ENCODE assay signal across 18 cellular contexts in genomic region chr10:71250405-71250804, GRCh38. TPM values are rescaled to one million over a fixed set of nuclear protein-coding genes. Genes with fewer than 3 reads are reported as not detected.
"Had no signal": no experiment of that assay in that cellular context is flagged by ENCODE, and none has a peak within 500 bp of the region (broad histone marks: within the 10 kb centered on the region; RNA-seq: fewer than 3 reads in every experiment).

No MANE protein-coding gene starts in this region.

- H3K36me3 ChIP-seq: right lobe of liver, thyroid gland had no signal

- H3K9me3 Mint-ChIP-seq: activated T-helper 2 cell treated with anti-CD3 and anti-CD28 coated beads, Interferon-gamma antibody, Interleukin-2, Interleukin-4, amounts not matched to agents 10 μg/mL and 5 μg/mL and 100 μg/mL, durations not matched to agents 14 hours and 24 hours and 36 hours; dendritic cell treated with granulocyte-macrophage colony-stimulating factor and Interleukin-4, amounts not matched to agents 40 ng/mL and 50 ng/mL, for 4 days; effector memory CD8-positive, alpha-beta T cell; naive B cell; stimulated activated naive CD8-positive, alpha-beta T cell treated with anti-CD3 and anti-CD28 coated beads, Interleukin-15, Interleukin-2, amounts not matched to agents 100 ng/mL and 50 ng/mL, for 24 hours had no signal

- H3K9me3 ChIP-seq: right lobe of liver, thyroid gland had no signal

- H3K4me1 Mint-ChIP-seq: naive B cell, T-helper 17 cell had no signal

- H3K4me3 Mint-ChIP-seq: activated CD8-positive, alpha-beta T cell treated with anti-CD3 and anti-CD28 coated beads, Interleukin-2, amount 10 ng/mL, durations not matched to agents 7 days and 5 days; dendritic cell treated with granulocyte-macrophage colony-stimulating factor and Interleukin-4, amounts not matched to agents 40 ng/mL and 50 ng/mL, for 4 days; effector memory CD8-positive, alpha-beta T cell; naive B cell; stimulated activated naive CD8-positive, alpha-beta T cell treated with anti-CD3 and anti-CD28 coated beads, Interleukin-15, Interleukin-2, amounts not matched to agents 100 ng/mL and 50 ng/mL, for 24 hours; T-helper 17 cell; WTC11 had no signal

- H3K4me3 ChIP-seq: lung, right lobe of liver, thyroid gland had no signal

- H3K27me3 ChIP-seq: right lobe of liver, thyroid gland had no signal

- H3K36me3 Mint-ChIP-seq: naive B cell had no signal

- DNase-seq: activated CD4-positive, alpha-beta T cell treated with anti-CD3 and anti-CD28 coated beads for 48 hours; activated CD8-positive, alpha-beta T cell treated with anti-CD3 and anti-CD28 coated beads, Interleukin-2, amount 10 ng/mL, durations not matched to agents 7 days and 5 days; activated naive CD4-positive, alpha-beta T cell treated with anti-CD3 and anti-CD28 coated beads, Interleukin-2, amount 50 U/mL, for 16 hours; effector memory CD8-positive, alpha-beta T cell; hypothalamus; left cardiac atrium; naive B cell; stimulated activated CD4-positive, alpha-beta T cell treated with anti-CD3 and anti-CD28 coated beads, Interleukin-2, amount 100 ng/mL, for 24 hours; T-helper 17 cell; thyroid gland had no signal

- H3K27ac Mint-ChIP-seq: activated CD8-positive, alpha-beta T cell treated with anti-CD3 and anti-CD28 coated beads, Interleukin-2, amount 10 ng/mL, durations not matched to agents 7 days and 5 days; activated T-helper 2 cell treated with anti-CD3 and anti-CD28 coated beads, Interferon-gamma antibody, Interleukin-2, Interleukin-4, amounts not matched to agents 10 μg/mL and 5 μg/mL and 100 μg/mL, durations not matched to agents 14 hours and 24 hours and 36 hours; dendritic cell treated with granulocyte-macrophage colony-stimulating factor and Interleukin-4, amounts not matched to agents 40 ng/mL and 50 ng/mL, for 4 days; effector memory CD8-positive, alpha-beta T cell; naive B cell; progenitor cell of endocrine pancreas; stimulated activated naive CD8-positive, alpha-beta T cell treated with anti-CD3 and anti-CD28 coated beads, Interleukin-15, Interleukin-2, amounts not matched to agents 100 ng/mL and 50 ng/mL, for 24 hours; T-helper 17 cell; WTC11 had no signal

- H3K27ac ChIP-seq: epithelial cell of prostate, right lobe of liver, thyroid gland had no signal

- ATAC-seq: activated CD8-positive, alpha-beta T cell treated with anti-CD3 and anti-CD28 coated beads, Interleukin-2, amount 10 ng/mL, durations not matched to agents 7 days and 5 days; effector memory CD8-positive, alpha-beta T cell; left cardiac atrium; right lobe of liver; T-helper 17 cell; WTC11 had no signal

- H3K27me3 Mint-ChIP-seq: stimulated activated naive CD8-positive, alpha-beta T cell treated with anti-CD3 and anti-CD28 coated beads, Interleukin-15, Interleukin-2, amounts not matched to agents 100 ng/mL and 50 ng/mL, for 24 hours had no signal

RNA-seq across cellular contexts. Expression of gene UNC5B, which starts 38.0 kb away (rescaled TPM):
- total RNA-seq: activated T-helper 2 cell treated with anti-CD3 and anti-CD28 coated beads, Interferon-gamma antibody, Interleukin-2, Interleukin-4, amounts not matched to agents 10 μg/mL and 5 μg/mL and 100 μg/mL, durations not matched to agents 14 hours and 24 hours and 36 hours; T-helper 17 cell had no signal
